ENCODE assay signal across 11 cellular contexts in genomic region chr3:158709666-158710083, GRCh38. TPM values are rescaled to one million over a fixed set of nuclear protein-coding genes. Genes with fewer than 3 reads are reported as not detected.
DNase-seq lines count a peak whose midpoint lies in the region; ATAC-seq and TF ChIP-seq lines count a peak whose summit lies in the region.
"Had no signal": no experiment of that assay in that cellular context is flagged by ENCODE, and none has a peak within 500 bp of the region (broad histone marks: within the 10 kb centered on the region; RNA-seq: fewer than 3 reads in every experiment).

No MANE protein-coding gene starts in this region.

- ATAC-seq in heart right ventricle (peak in 6 of 8 donors; percentile 20 to 62 (median 47)), aorta (ENCODE audit: low FRiP score) (peak; percentile 59), HG03342 (IDR thresholded peaks at IDR 0.05; ENCODE audit: unreplicated experiment) (no peak)
- no peak for ATAC-seq in CD4-positive, alpha-beta T cell (ENCODE audit: poor library complexity)
- ATAC-seq in activated T-helper 17 cell treated with anti-CD3 and anti-CD28 coated beads, Interleukin-2, amount 50 U/mL, for 72 hours (replicated peaks) = no peak

- TF ChIP-seq CTCF in heart right ventricle (IDR thresholded peaks at IDR 0.05) (no peak), left ventricle myocardium inferior (IDR thresholded peaks at IDR 0.05; ENCODE audit: borderline replicate concordance) (no peak), right atrium auricular region (IDR thresholded peaks at IDR 0.05) (no peak)
- TF ChIP-seq CTCF in CD4-positive, alpha-beta T cell (IDR thresholded peaks at IDR 0.05) = no peak

- no peaks in the 10 kb centered on the region for H3K4me1 Mint-ChIP-seq in CD4-positive, alpha-beta T cell (ENCODE audit: low read depth)
- H3K4me1 Mint-ChIP-seq in activated T-helper 17 cell treated with anti-CD3 and anti-CD28 coated beads, Interleukin-2, amount 50 U/mL, for 72 hours = peaks cover 5% of the 10 kb centered on the region

- no peak overlapping the region for H3K27ac Mint-ChIP-seq in CD4-positive, alpha-beta T cell
- no peak overlapping the region for H3K27ac Mint-ChIP-seq in activated T-helper 17 cell treated with anti-CD3 and anti-CD28 coated beads, Interleukin-2, amount 50 U/mL, for 72 hours
- H3K27ac Mint-ChIP-seq: activated CD4-positive, alpha-beta memory T cell treated with anti-CD3 and anti-CD28 coated beads, Interleukin-2, amount 10 ng/mL, durations not matched to agents 7 days and 5 days had no signal

- intact Hi-C loops in heart right ventricle (cut with DNase I) (no loop called here), left ventricle myocardium inferior (cut with micrococcal nuclease) (no loop called here), aorta (cut with DNase I) (no loop called here)
- intact Hi-C loops in CD4-positive, alpha-beta T cell (cut with DNase I, micrococcal nuclease) = no loop called here

- H3K9ac ChIP-seq in adipocyte (ENCODE audit: low read length) = no peak overlapping the region

- no peaks in the 10 kb centered on the region for H3K9me3 ChIP-seq in heart right ventricle
- no peaks in the 10 kb centered on the region for H3K9me3 ChIP-seq in left ventricle myocardium inferior (replicated peaks)
- H3K9me3 ChIP-seq in adipocyte (ENCODE audit: control insufficient read depth, low read length) = no peaks in the 10 kb centered on the region
- no peaks in the 10 kb centered on the region for H3K9me3 ChIP-seq in right atrium auricular region
- no peaks in the 10 kb centered on the region for H3K9me3 ChIP-seq in aorta (ENCODE audit: control insufficient read depth, low read length)
- no peaks in the 10 kb centered on the region for H3K9me3 ChIP-seq in CD4-positive, alpha-beta T cell (ENCODE audit: control insufficient read depth, low read length)

- peak overlapping the region in 1 of 10 donors; percentile 4 for H3K27ac ChIP-seq in heart right ventricle
- H3K27ac ChIP-seq in left ventricle myocardium inferior (replicated peaks) = no peak overlapping the region
- H3K27ac ChIP-seq in right atrium auricular region = peak overlapping the region; percentile 16 to 26
- H3K27ac ChIP-seq in aorta (ENCODE audit: low read depth in 1 of 2, low read length in 2 of 2) = no peak overlapping the region
- H3K27ac ChIP-seq in CD4-positive, alpha-beta T cell (ENCODE audit: low read depth, low read length) = no peak overlapping the region
- H3K27ac ChIP-seq: C4-2B had no signal

- 73 to 80% methylated on average over 4 of the region's 4 CpGs for WGBS in heart right ventricle, 2 donors
- WGBS in aorta, 2 donors = 71 to 76% methylated on average over 4 of the region's 4 CpGs

- H3K4me1 ChIP-seq in heart right ventricle (peaks cover 0 to 56% (median 28%) of the 10 kb centered on the region in 9 donors), left ventricle myocardium inferior (peaks cover 40% of the 10 kb centered on the region), adipocyte (ENCODE audit: control insufficient read depth, insufficient read depth, low read length) (peaks cover 35% of the 10 kb centered on the region), right atrium auricular region (peaks cover 0 to 36% of the 10 kb centered on the region in 2 donors), aorta (ENCODE audit: control insufficient read depth in 1 of 2, insufficient read depth in 2 of 2, low read length in 2 of 2) (peaks cover 0 to 3% of the 10 kb centered on the region in 2 donors)

- POLR2A ChIA-PET in CD4-positive, alpha-beta T cell (lab: Charles Lee) = no interaction called here

- no peaks in the 10 kb centered on the region for H3K27me3 Mint-ChIP-seq in CD4-positive, alpha-beta T cell
- H3K27me3 Mint-ChIP-seq in activated T-helper 17 cell treated with anti-CD3 and anti-CD28 coated beads, Interleukin-2, amount 50 U/mL, for 72 hours = no peaks in the 10 kb centered on the region
- H3K27me3 Mint-ChIP-seq: activated CD4-positive, alpha-beta memory T cell treated with anti-CD3 and anti-CD28 coated beads, Interleukin-2, amount 10 ng/mL, durations not matched to agents 7 days and 5 days had no signal

- no peak for DNase-seq in heart right ventricle
- no peak for DNase-seq in left ventricle myocardium inferior
- peak; percentile 92 for DNase-seq in adipocyte (ENCODE audit: low read depth)
- peak; percentile 70 for DNase-seq in right atrium auricular region (ENCODE audit: low spot score)
- DNase-seq in aorta = peak in 1 of 2 donors; percentile 78
- DNase-seq in CD4-positive, alpha-beta T cell = no peak
- DNase-seq: activated CD4-positive, alpha-beta memory T cell treated with anti-CD3 and anti-CD28 coated beads, Interleukin-2, amount 10 ng/mL, durations not matched to agents 7 days and 5 days; cerebellar nuclear complex had no signal

- H3K36me3 Mint-ChIP-seq in CD4-positive, alpha-beta T cell (ENCODE audit: low read depth) = peaks cover 91% of the 10 kb centered on the region
- H3K36me3 Mint-ChIP-seq in activated T-helper 17 cell treated with anti-CD3 and anti-CD28 coated beads, Interleukin-2, amount 50 U/mL, for 72 hours (ENCODE audit: low read depth) = peaks cover 80% of the 10 kb centered on the region

- H3K36me3 ChIP-seq in heart right ventricle (peaks cover 0 to 65% (median 0%) of the 10 kb centered on the region in 9 donors), left ventricle myocardium inferior (peaks cover 33% of the 10 kb centered on the region), adipocyte (ENCODE audit: control insufficient read depth, insufficient read depth, low read length, severe bottlenecking) (peaks cover 16% of the 10 kb centered on the region), right atrium auricular region (peaks cover 19% of the 10 kb centered on the region), aorta (ENCODE audit: control insufficient read depth in 1 of 2, insufficient read depth in 2 of 2, low read length in 1 of 2) (peaks cover 2% of the 10 kb centered on the region in 2 donors)

- H3K4me3 Mint-ChIP-seq in CD4-positive, alpha-beta T cell = no peak overlapping the region
- no peak overlapping the region for H3K4me3 Mint-ChIP-seq in activated T-helper 17 cell treated with anti-CD3 and anti-CD28 coated beads, Interleukin-2, amount 50 U/mL, for 72 hours
- H3K4me3 Mint-ChIP-seq: activated CD4-positive, alpha-beta memory T cell treated with anti-CD3 and anti-CD28 coated beads, Interleukin-2, amount 10 ng/mL, durations not matched to agents 7 days and 5 days had no signal

- H3K27me3 ChIP-seq in heart right ventricle (no peaks in the 10 kb centered on the region), left ventricle myocardium inferior (ENCODE audit: low read depth) (no peaks in the 10 kb centered on the region), adipocyte (replicated peaks; ENCODE audit: control insufficient read depth, insufficient read depth, low read length) (no peaks in the 10 kb centered on the region), right atrium auricular region (no peaks in the 10 kb centered on the region), aorta (ENCODE audit: control insufficient read depth in 1 of 2, insufficient read depth in 2 of 2, low read length in 1 of 2) (no peaks in the 10 kb centered on the region)
- no peaks in the 10 kb centered on the region for H3K27me3 ChIP-seq in CD4-positive, alpha-beta T cell (ENCODE audit: control insufficient read depth, insufficient read depth, low read length)

- CTCF ChIA-PET in CD4-positive, alpha-beta T cell (lab: Charles Lee) = no interaction called here

- no peak overlapping the region for H3K4me3 ChIP-seq in heart right ventricle
- H3K4me3 ChIP-seq in left ventricle myocardium inferior = no peak overlapping the region
- H3K4me3 ChIP-seq in adipocyte (ENCODE audit: low read length) = no peak overlapping the region
- H3K4me3 ChIP-seq in right atrium auricular region = no peak overlapping the region
- no peak overlapping the region for H3K4me3 ChIP-seq in aorta (ENCODE audit: low read length in 2 of 2)

- H3K9me3 Mint-ChIP-seq in CD4-positive, alpha-beta T cell = no peaks in the 10 kb centered on the region
- H3K9me3 Mint-ChIP-seq in activated T-helper 17 cell treated with anti-CD3 and anti-CD28 coated beads, Interleukin-2, amount 50 U/mL, for 72 hours = no peaks in the 10 kb centered on the region
- H3K9me3 Mint-ChIP-seq: activated CD4-positive, alpha-beta memory T cell treated with anti-CD3 and anti-CD28 coated beads, Interleukin-2, amount 10 ng/mL, durations not matched to agents 7 days and 5 days had no signal

RNA-seq across cellular contexts. Expression of gene RARRES1, which starts 22.6 kb away (rescaled TPM):
- total RNA-seq in heart right ventricle (10 to 100 TPM in 3 of 10 donors, 1 to 10 TPM in 4, under 1 TPM in 3; 0.32 to 99.0 (median 2.2) TPM), left ventricle myocardium inferior (8.4 TPM), right atrium auricular region (100 to 1,000 TPM in 1 of 2 donors, 10 to 100 TPM in 1; 10.0 to 291 TPM), aorta (100 to 1,000 TPM; 222 to 323 TPM)
- polyA plus RNA-seq in heart right ventricle (10 to 100 TPM in 1 of 2 donors, 1 to 10 TPM in 1; 5.4 to 23.3 TPM), aorta (10 to 100 TPM in 1 of 2 donors, 1 to 10 TPM in 1; 2.4 to 17.8 TPM)
- not detected for total RNA-seq in CD4-positive, alpha-beta T cell
- not detected for total RNA-seq in activated T-helper 17 cell treated with anti-CD3 and anti-CD28 coated beads, Interleukin-2, amount 50 U/mL, for 72 hours
- total RNA-seq: activated CD4-positive, alpha-beta memory T cell treated with anti-CD3 and anti-CD28 coated beads, Interleukin-2, amount 10 ng/mL, durations not matched to agents 7 days and 5 days had no signal

RNA-seq across cellular contexts. Expression of gene LXN, which starts 37.2 kb away (rescaled TPM):
- total RNA-seq in heart right ventricle (10 to 100 TPM in 1 of 10 donors, 1 to 10 TPM in 9; 2.5 to 10.0 (median 3.2) TPM), left ventricle myocardium inferior (3.2 TPM), right atrium auricular region (10 to 100 TPM in 1 of 2 donors, 1 to 10 TPM in 1; 7.3 to 20.5 TPM), aorta (10 to 100 TPM; 37.8 to 78.1 TPM)
- polyA plus RNA-seq in heart right ventricle (1 to 10 TPM; 3.4 to 5.6 TPM), aorta (10 to 100 TPM; 14.1 to 39.8 TPM)
- total RNA-seq in CD4-positive, alpha-beta T cell = 1 to 10 TPM; 2.1 to 3.0 TPM
- 10 to 100 TPM; 11.9 to 14.9 TPM for total RNA-seq in activated T-helper 17 cell treated with anti-CD3 and anti-CD28 coated beads, Interleukin-2, amount 50 U/mL, for 72 hours

Comparison
In these comparisons a context has a peak if more than half of its experiments do, and no peak if none do; other contexts are left out.
1. DNase-seq: peak in adipocyte (single experiment) and right atrium auricular region (single experiment); none in heart right ventricle (0 of 2), left ventricle myocardium inferior (single experiment) and CD4-positive, alpha-beta T cell (0 of 10).
2. H3K27ac ChIP-seq: peak in right atrium auricular region (2 of 2); none in left ventricle myocardium inferior (single experiment), aorta (0 of 2) and CD4-positive, alpha-beta T cell (single experiment).
3. ATAC-seq: peak in heart right ventricle (6 of 8) and aorta (single experiment); none in HG03342 (single experiment), CD4-positive, alpha-beta T cell (single experiment) and activated T-helper 17 cell treated with anti-CD3 and anti-CD28 coated beads, Interleukin-2, amount 50 U/mL, for 72 hours (single experiment).